Comparison of ENCODE assay signal across 22 cellular contexts in the genomic region with DNA sequence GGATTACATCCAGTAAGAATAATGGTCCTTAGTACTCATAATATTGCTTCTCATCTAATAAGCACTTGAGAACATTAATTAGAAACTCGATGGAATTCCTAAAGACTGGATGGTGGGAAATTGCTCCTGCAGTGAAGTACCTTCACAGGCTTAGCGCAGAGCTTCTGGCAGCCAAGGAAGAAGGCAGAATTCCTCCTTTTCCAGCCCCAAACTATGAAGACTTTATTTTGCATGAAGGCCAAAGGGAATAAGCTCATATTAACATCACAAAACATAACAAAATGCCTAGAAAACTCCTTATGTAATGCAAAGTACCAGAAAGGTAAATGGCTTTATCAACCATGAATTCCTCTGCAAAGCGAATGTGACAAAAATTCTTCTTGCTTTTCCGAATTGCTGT.
"Had no signal": no experiment of that assay in that cellular context is flagged by ENCODE, and none has a peak within 500 bp of the region (broad histone marks: within the 10 kb centered on the region; RNA-seq: fewer than 3 reads in every experiment).

No MANE protein-coding gene starts in this region.

- H3K27me3 ChIP-seq: gastrocnemius medialis, ovary, tibial nerve had no signal

- H3K4me3 ChIP-seq: gastrocnemius medialis, ovary, tibial nerve had no signal

- ATAC-seq: activated CD4-positive, alpha-beta T cell treated with anti-CD3 and anti-CD28 coated beads for 36 hours; gastrocnemius medialis; left colon; right cardiac atrium had no signal

- H3K27ac ChIP-seq: gastrocnemius medialis, ovary, tibial nerve had no signal

- H3K9me3 ChIP-seq: gastrocnemius medialis, ovary, tibial nerve had no signal

- H3K36me3 ChIP-seq: gastrocnemius medialis, ovary had no signal

- FAIRE-seq: colon, keratinocyte had no signal

- DNase-seq: activated CD4-positive, alpha-beta T cell treated with anti-CD3 and anti-CD28 coated beads for 36 hours; activated CD4-positive, alpha-beta T cell treated with anti-CD3 and anti-CD28 coated beads, Interleukin-2, amount 50 U/mL, for 48 hours; activated CD4-positive, CD25-positive, alpha-beta regulatory T cell; activated CD8-positive, alpha-beta memory T cell treated with anti-CD3 and anti-CD28 coated beads for 24 hours; activated effector memory CD4-positive, alpha-beta T cell treated with Interleukin-2 at 50 U/mL for 16 hours; activated naive CD4-positive, alpha-beta T cell treated with Interleukin-2 at 50 U/mL for 16 hours; anterior cingulate cortex; effector memory CD4-positive, alpha-beta T cell; erythroblast; gastrocnemius medialis; glutamatergic neuron; left colon; naive B cell; nephron progenitor cell; ovary; right cardiac atrium; stimulated activated CD4-positive, alpha-beta T cell treated with anti-CD3 and anti-CD28 coated beads, Interleukin-2, amount 100 ng/mL, for 48 hours; stimulated activated naive CD4-positive, alpha-beta T cell treated with Interleukin-2 at 50 U/mL for 16 hours; T-helper 1 cell had no signal
